In the genomic region with DNA sequence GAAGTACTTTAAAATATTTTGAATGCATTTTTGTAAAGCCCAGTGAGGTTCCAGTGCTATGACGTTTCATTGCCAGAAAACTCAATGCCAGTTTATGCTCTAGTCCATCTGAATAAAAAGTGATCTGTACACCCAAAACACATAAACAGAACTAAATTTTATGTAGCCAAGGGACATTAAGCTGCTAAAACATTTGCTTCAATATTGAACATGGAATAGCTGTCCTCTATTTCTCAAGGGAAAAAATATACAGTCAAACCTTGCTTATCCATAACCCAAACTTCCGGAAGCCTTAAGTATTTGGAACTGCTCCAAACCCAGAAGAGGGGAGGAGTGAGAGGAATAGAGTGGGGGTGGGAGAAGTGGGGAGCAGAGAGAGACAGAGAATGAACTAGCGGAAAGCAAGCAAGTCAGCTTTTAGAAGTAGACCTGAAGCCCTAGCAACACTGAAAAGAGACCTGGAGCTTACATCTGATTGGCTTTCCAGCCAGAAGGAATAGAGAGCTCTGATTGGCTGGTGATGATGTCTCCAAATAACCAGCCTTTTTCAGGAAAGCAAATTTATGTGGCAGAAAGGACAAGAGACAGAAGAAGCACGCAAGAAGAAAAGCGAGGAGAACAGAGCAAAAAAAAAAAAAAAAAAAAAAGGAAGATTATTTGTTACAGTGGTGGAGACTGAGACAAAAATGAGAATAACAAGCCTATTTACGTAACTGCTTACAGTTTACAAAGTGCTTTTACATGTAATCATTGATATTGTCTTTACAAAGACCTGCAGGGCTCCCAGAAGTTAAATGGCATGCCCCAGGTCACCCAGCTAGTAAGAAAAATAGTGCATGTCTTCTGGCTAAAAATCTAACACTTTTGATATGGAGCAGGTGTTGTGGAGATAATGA, we compare ENCODE assay signal across 1 cellular context.
TF ChIP-seq lines count a peak whose summit lies in the region.

No MANE protein-coding gene starts in this region.

TF ChIP-seq in HepG2, 621 proteins besides CTCF, POLR2A, EP300 and RAD21 (continued from another document):
- TF ChIP-seq, protein P1, sequence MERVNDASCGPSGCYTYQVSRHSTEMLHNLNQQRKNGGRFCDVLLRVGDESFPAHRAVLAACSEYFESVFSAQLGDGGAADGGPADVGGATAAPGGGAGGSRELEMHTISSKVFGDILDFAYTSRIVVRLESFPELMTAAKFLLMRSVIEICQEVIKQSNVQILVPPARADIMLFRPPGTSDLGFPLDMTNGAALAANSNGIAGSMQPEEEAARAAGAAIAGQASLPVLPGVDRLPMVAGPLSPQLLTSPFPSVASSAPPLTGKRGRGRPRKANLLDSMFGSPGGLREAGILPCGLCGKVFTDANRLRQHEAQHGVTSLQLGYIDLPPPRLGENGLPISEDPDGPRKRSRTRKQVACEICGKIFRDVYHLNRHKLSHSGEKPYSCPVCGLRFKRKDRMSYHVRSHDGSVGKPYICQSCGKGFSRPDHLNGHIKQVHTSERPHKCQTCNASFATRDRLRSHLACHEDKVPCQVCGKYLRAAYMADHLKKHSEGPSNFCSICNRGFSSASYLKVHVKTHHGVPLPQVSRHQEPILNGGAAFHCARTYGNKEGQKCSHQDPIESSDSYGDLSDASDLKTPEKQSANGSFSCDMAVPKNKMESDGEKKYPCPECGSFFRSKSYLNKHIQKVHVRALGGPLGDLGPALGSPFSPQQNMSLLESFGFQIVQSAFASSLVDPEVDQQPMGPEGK (CRISPR knock-in tag; IDR thresholded peaks at IDR 0.05), result 0 out of 2 replicates have a peak, but pooled peaks have one; percentile 21
- TF ChIP-seq ETV5 (CRISPR knock-in tag; IDR thresholded peaks at IDR 0.05; ENCODE audit: borderline replicate concordance) (no peak), ZNF7 (CRISPR knock-in tag; IDR thresholded peaks at IDR 0.05) (no peak), ZUFSP (CRISPR knock-in tag; IDR thresholded peaks at IDR 0.05; ENCODE audit: borderline replicate concordance) (no peak), SOX13 (IDR thresholded peaks at IDR 0.05) (no peak), SOX13 (CRISPR knock-in tag; conservative IDR thresholded peaks at IDR 0.05 in 1 of 2, IDR thresholded peaks at IDR 0.05 in 1 of 2) (no peak), RFX5 (IDR thresholded peaks at IDR 0.05; ENCODE audit: low read depth, low read length) (peak; percentile 95), NFYB (CRISPR knock-in tag; IDR thresholded peaks at IDR 0.05) (peak; percentile 46)
- TF ChIP-seq, protein P2, sequence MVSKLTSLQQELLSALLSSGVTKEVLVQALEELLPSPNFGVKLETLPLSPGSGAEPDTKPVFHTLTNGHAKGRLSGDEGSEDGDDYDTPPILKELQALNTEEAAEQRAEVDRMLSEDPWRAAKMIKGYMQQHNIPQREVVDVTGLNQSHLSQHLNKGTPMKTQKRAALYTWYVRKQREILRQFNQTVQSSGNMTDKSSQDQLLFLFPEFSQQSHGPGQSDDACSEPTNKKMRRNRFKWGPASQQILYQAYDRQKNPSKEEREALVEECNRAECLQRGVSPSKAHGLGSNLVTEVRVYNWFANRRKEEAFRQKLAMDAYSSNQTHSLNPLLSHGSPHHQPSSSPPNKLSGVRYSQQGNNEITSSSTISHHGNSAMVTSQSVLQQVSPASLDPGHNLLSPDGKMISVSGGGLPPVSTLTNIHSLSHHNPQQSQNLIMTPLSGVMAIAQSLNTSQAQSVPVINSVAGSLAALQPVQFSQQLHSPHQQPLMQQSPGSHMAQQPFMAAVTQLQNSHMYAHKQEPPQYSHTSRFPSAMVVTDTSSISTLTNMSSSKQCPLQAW (CRISPR knock-in tag; IDR thresholded peaks at IDR 0.05), result no peak
